In the genomic region with DNA sequence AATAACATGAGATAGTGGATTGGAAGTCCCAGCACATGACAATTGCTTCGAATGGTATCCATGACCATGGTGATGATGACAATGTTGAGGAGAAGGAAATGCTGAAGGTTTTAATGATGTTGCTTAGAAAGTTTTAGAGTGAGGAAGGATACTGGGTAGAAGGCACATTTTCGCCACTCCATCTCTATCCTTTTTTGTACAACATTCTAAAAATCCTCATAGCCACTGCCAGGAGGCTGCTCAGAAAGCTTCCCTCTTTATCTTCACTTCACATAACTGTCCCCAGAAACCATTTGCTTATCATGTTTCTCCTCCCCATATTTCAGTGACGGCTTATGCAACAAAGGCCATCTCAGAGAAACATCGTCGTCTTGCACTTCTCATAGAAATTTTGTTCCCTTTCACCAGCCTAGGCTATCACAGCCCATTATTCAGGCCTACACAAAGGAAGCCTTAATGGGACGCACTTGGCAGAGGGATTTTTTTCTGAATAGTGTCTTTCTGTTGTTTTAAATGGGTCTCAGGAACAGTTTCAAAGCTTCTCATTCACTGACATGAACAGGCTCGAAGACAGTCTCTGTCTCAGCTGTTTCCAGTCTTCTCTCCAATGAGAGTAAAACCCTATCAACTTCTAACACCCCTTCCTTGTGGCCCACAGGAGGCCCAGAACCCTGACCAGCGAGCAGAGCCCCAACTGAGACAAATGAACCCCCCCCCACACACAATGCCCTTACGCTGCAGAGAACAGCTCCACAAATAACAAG, we compare ENCODE assay signal across 18 cellular contexts.
DNase-seq lines count a peak whose midpoint lies in the region; ATAC-seq and TF ChIP-seq lines count a peak whose summit lies in the region.
"Had no signal": no experiment of that assay in that cellular context is flagged by ENCODE, and none has a peak within 500 bp of the region (broad histone marks: within the 10 kb centered on the region; RNA-seq: fewer than 3 reads in every experiment).

No MANE protein-coding gene starts in this region.

- H3K27ac ChIP-seq in caudate nucleus (ENCODE audit: low read depth, low read length) (peak overlapping the region; percentile 56), osteoblast (ENCODE audit: low read depth, low read length) (no peak overlapping the region), MM.1S (ENCODE audit: low read length) (no peak overlapping the region)

- H3K27me3 ChIP-seq in osteoblast (ENCODE audit: insufficient read depth, low read length) (no peaks in the 10 kb centered on the region), MM.1S (replicated peaks; ENCODE audit: insufficient read depth, low read length) (no peaks in the 10 kb centered on the region)

- H3K9ac ChIP-seq in MM.1S (ENCODE audit: low read length) = no peak overlapping the region

- H3K4me3 ChIP-seq in osteoblast (ENCODE audit: insufficient read depth, low read length) = no peak overlapping the region
- no peak overlapping the region for H3K4me3 ChIP-seq in MM.1S (ENCODE audit: low read length)

- no peak overlapping the region for H2AFZ ChIP-seq in osteoblast (ENCODE audit: low read length)
- H2AFZ ChIP-seq in MM.1S (ENCODE audit: low read length) = no peak overlapping the region

- DNase-seq in CMK (ENCODE audit: low read depth) (peak; percentile 42), caudate nucleus (lab: John Stamatoyannopoulos, UW) (peak in 42 of 61 donors; percentile 3 to 69 (median 36)), hypothalamus (lab: John Stamatoyannopoulos, UW) (peak in 26 of 51 donors; percentile 1 to 85 (median 19)), osteoblast (ENCODE audit: insufficient read length, low spot score, missing footprints) (peak; percentile 8), AML-193 (lab: John Stamatoyannopoulos, UW) (no peak), left ventricle myocardium superior (no peak), MM.1S (no peak)
- DNase-seq: COR-L47, DMS153, KBM-7, NCI-H1048, NCI-H1436 treated with DMSO at 0.1 percent for 48 hours, NCI-H2107, NCI-H2227 treated with DMSO at 0.1 percent for 48 hours, NCI-H524, SHP77 had no signal

- no peaks in the 10 kb centered on the region for H3F3A ChIP-seq in MM.1S (ENCODE audit: insufficient read depth, low read length)

- no peaks in the 10 kb centered on the region for H3K36me3 ChIP-seq in osteoblast (ENCODE audit: insufficient read depth, low read length)
- no peaks in the 10 kb centered on the region for H3K36me3 ChIP-seq in MM.1S (replicated peaks; ENCODE audit: insufficient read depth, low read length)

- intact Hi-C loops in left ventricle myocardium superior (cut with micrococcal nuclease) = no loop called here

- H3K9me2 ChIP-seq in MM.1S (replicated peaks; ENCODE audit: insufficient read depth, low read length) = no peaks in the 10 kb centered on the region

- H3K4me1 ChIP-seq in osteoblast (ENCODE audit: insufficient read depth, low read length) (no peaks in the 10 kb centered on the region), MM.1S (ENCODE audit: low read length) (no peaks in the 10 kb centered on the region)

- H3K4me2 ChIP-seq in osteoblast (ENCODE audit: insufficient read depth, low read length) = no peak overlapping the region
- H3K4me2 ChIP-seq in MM.1S (ENCODE audit: low read depth, low read length) = no peak overlapping the region

- H3K9me3 ChIP-seq in osteoblast (ENCODE audit: low read depth, low read length) (no peaks in the 10 kb centered on the region), MM.1S (replicated peaks; ENCODE audit: insufficient read depth, low read length) (no peaks in the 10 kb centered on the region)

- ATAC-seq in left ventricle myocardium superior (no peak), GM21367 (IDR thresholded peaks at IDR 0.05; ENCODE audit: unreplicated experiment) (no peak)
- ATAC-seq: Panc1 had no signal

- H4K20me1 ChIP-seq in osteoblast (ENCODE audit: insufficient read depth, low read length) (no peaks in the 10 kb centered on the region), MM.1S (ENCODE audit: insufficient read depth, low read length) (no peaks in the 10 kb centered on the region)

- H3K79me2 ChIP-seq in osteoblast (ENCODE audit: insufficient read depth, low read length) (no peaks in the 10 kb centered on the region), MM.1S (ENCODE audit: low read length) (no peaks in the 10 kb centered on the region)

- no peak for TF ChIP-seq CTCF in osteoblast (IDR thresholded peaks at IDR 0.05; ENCODE audit: extremely low read depth, low read depth, low read length)
- TF ChIP-seq CTCF in MM.1S (IDR thresholded peaks at IDR 0.05; ENCODE audit: low read length) = no peak

Comparison
In these comparisons a context has a peak if more than half of its experiments do, and no peak if none do; other contexts are left out.
1. DNase-seq: peak in CMK (single experiment), caudate nucleus (42 of 61), hypothalamus (26 of 51) and osteoblast (single experiment); none in AML-193 (0 of 2), left ventricle myocardium superior (single experiment) and MM.1S (single experiment).